ENCODE assay signal across 1 cellular context in genomic region chr3:42654331-42655201, GRCh38.
TF ChIP-seq lines count a peak whose summit lies in the region.

No MANE protein-coding gene starts in this region.

TF ChIP-seq in GM23338, 12 proteins besides CTCF, POLR2A, EP300 and RAD21 (continued from another document):
- TF ChIP-seq ZNF462 (CRISPR knock-in tag; IDR thresholded peaks at IDR 0.05) (no peak), POLR2AphosphoS5 (IDR thresholded peaks at IDR 0.05; ENCODE audit: low read depth) (peak; percentile 35; the same call in 1 of the 2 replicates)
TF ChIP-seq in GM23338: peak in this region for 2.
